In the genomic region with DNA sequence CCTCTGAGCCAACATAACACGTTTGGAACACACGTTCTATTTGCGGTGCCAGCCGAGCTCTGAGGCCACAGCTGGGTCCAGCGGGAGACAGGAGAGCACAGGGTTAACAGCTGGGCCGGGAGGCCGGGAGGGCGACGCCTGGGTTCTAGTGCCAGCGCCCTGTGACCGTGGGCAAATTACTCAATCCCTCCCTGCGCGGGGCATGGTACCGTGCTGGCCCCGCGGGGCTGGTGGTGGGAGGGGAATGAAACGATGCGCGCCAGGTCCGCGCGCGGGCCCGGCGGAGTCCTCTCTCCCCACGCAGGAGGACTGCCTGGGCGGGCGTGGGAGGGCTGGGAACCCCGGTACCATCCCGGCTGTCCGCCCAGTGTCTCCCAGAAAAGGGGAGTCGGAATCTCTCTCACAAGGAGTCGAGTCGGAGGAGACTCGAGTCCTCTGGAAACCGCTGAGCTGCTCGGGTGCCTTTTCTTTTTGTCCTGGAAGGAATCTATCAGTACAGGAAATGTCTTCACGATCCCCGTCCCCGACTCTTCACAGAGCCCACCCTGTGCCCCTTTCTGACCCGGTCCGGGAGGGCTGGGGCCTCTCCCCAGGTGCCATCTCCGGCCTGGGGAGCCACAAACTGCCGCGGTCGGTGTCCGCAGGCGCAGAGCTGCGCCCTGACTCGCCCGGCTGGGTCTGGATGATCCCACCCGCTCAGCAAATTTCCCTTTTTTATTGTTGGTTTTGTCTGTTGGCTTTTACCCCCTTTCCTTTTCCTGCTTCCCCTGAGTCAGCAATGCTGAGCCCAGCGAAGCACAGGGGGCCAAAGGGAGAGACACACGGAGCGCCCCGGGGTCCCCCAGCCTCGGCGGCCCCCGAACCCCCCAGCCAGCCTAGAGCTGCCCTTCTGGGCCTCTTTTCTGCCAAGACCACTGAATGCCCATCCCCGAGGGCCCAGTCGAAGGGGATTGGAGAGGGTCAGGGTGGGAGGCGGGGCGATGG, we compare ENCODE assay signal across 12 cellular contexts. TPM values are rescaled to one million over a fixed set of nuclear protein-coding genes. Genes with fewer than 3 reads are reported as not detected.
DNase-seq lines count a peak whose midpoint lies in the region; ATAC-seq, FAIRE-seq and TF ChIP-seq lines count a peak whose summit lies in the region.
"Had no signal": no experiment of that assay in that cellular context is flagged by ENCODE, and none has a peak within 500 bp of the region (broad histone marks: within the 10 kb centered on the region; RNA-seq: fewer than 3 reads in every experiment).

No MANE protein-coding gene starts in this region.

- peak overlapping the region; percentile 86; the same call in 1 of the 2 replicates for H2BK20ac ChIP-seq in H1 (ENCODE audit: low read length)

- no peaks in the 10 kb centered on the region for H4K20me1 ChIP-seq in H1 (replicated peaks in 1 of 2; ENCODE audit: control insufficient read depth in 1 of 2, insufficient read depth in 2 of 2, low read length in 2 of 2)

- peaks cover 2% of the 10 kb centered on the region; the same call in 1 of the 2 replicates for H3K27me3 ChIP-seq in H7 (ENCODE audit: control insufficient read depth, insufficient read depth, low read length)
- peaks cover 0 to 4% (median 1%) of the 10 kb centered on the region in 4 experiments; a peak in 2 of 7 replicates for H3K27me3 ChIP-seq in H1 (replicated peaks in 1 of 4; ENCODE audit: control insufficient read depth in 3 of 4, extremely low read depth in 1 of 4, insufficient read depth in 3 of 4, low read length in 3 of 4)
- H3K27me3 ChIP-seq in spleen (replicated peaks in 1 of 7): peaks cover 0 to 44% (median 22%) of the 10 kb centered on the region in 7 donors

- peak overlapping the region; percentile 73; the same call in 1 of the 2 replicates for H3K18ac ChIP-seq in H1 (ENCODE audit: extremely low read depth, low read length)

- no peaks in the 10 kb centered on the region for H3K79me1 ChIP-seq in H1 (ENCODE audit: low read depth, low read length)

- ATAC-seq in left lobe of liver (peak; percentile 63), HG02852 (IDR thresholded peaks at IDR 0.05; ENCODE audit: unreplicated experiment) (no peak)

- H3K27ac ChIP-seq in H1 (ENCODE audit: low read depth, low read length) (no peak overlapping the region), spleen (no peak overlapping the region)

- H2BK12ac ChIP-seq in H1 (ENCODE audit: low read depth, low read length): peak overlapping the region; percentile 82; the same call in 1 of the 2 replicates

- H4K8ac ChIP-seq in H1 (ENCODE audit: extremely low read depth, insufficient read depth, low read length): peak overlapping the region; percentile 73

- no peak for TF ChIP-seq EP300 in H1 (IDR thresholded peaks at IDR 0.05; ENCODE audit: borderline replicate concordance in 1 of 2, low read depth in 2 of 2, low read length in 2 of 2)

- H2BK120ac ChIP-seq in H1 (replicated peaks; ENCODE audit: low read depth, low read length): no peak overlapping the region

- no peaks in the 10 kb centered on the region for H3K23me2 ChIP-seq in H1 (ENCODE audit: low read depth, low read length)

- POLR2A ChIA-PET in H1 (lab: Charles Lee; ENCODE audit: partially characterized antibody): interaction anchor here (2.6 to 3.8 kb wide), 2 partner anchors 12 to 29 kb away, joined by 10 to 25 read pairs; no protein-coding TSS in a partner anchor

- H2AK5ac ChIP-seq in H1 (ENCODE audit: low read depth, low read length): no peak overlapping the region

- intact Hi-C loops in spleen (cut with DNase I; ENCODE audit: low total_unique reads): no loop called here

- CTCF ChIA-PET in H1 (lab: Charles Lee; ENCODE audit: partially characterized antibody): interaction anchor here (0.8 to 2.1 kb wide), 6 partner anchors 10 to 80 kb away, joined by 3 to 8 read pairs (median 3); no protein-coding TSS in a partner anchor

- H3K36me3 ChIP-seq in H7 (replicated peaks; ENCODE audit: control insufficient read depth, insufficient read depth, low read length) (no peaks in the 10 kb centered on the region), H1 (ENCODE audit: control insufficient read depth in 2 of 4, insufficient read depth in 4 of 4, low read length in 3 of 4) (no peaks in the 10 kb centered on the region), spleen (no peaks in the 10 kb centered on the region)

- H2AFZ ChIP-seq in H1 (ENCODE audit: low read length): no peak overlapping the region

- H3K9me3 ChIP-seq in H1 (ENCODE audit: insufficient read depth in 2 of 2, low read depth in 1 of 2, low read length in 1 of 2): no peaks in the 10 kb centered on the region
- H3K9me3 ChIP-seq in spleen: no peaks in the 10 kb centered on the region

- H4K91ac ChIP-seq in H1 (replicated peaks; ENCODE audit: insufficient read length, low read length): peak overlapping the region; percentile 70

- H2BK15ac ChIP-seq in H1 (ENCODE audit: low read length): no peak overlapping the region; the same call in 1 of the 2 replicates

- no peak for FAIRE-seq in H1 (lab: Jason Lieb, UNC)

- DNase-seq in H7 (peak; percentile 67), H1 (ENCODE audit: low read depth in 1 of 2, low spot score in 2 of 2) (peak in 1 of 2 experiments; percentile 58), left lobe of liver (ENCODE audit: low spot score) (no peak), spleen (no peak), germinal center (ENCODE audit: low spot score) (no peak), NCI-H1092 (lab: John Stamatoyannopoulos, UW) (no peak)
- no peak for DNase-seq in activated CD4-positive, CD25-positive, alpha-beta regulatory T cell (lab: John Stamatoyannopoulos, UW)
- DNase-seq: DMS79 treated with DMSO at 0.1 percent for 48 hours, Kasumi-1 had no signal

- peak overlapping the region; percentile 19; the same call in 1 of the 2 replicates for H3K4me3 ChIP-seq in H7 (ENCODE audit: insufficient read depth, low read depth, low read length)
- H3K4me3 ChIP-seq in H1 (ENCODE audit: extremely low read depth in 1 of 4, insufficient read depth in 2 of 4, low read depth in 3 of 4, low read length in 4 of 4): peak overlapping the region in 2 of 4 experiments; percentile 3 to 11; a peak in 2 of 8 replicates
- H3K4me3 ChIP-seq in spleen: peak overlapping the region in 6 of 8 donors; percentile 9 to 53 (median 19)

- TF ChIP-seq CTCF in H1 (IDR thresholded peaks at IDR 0.05; ENCODE audit: control extremely low read depth in 1 of 3, insufficient read depth in 1 of 3, low read depth in 1 of 3, low read length in 3 of 3): no peak
- TF ChIP-seq CTCF in spleen (IDR thresholded peaks at IDR 0.05 in 8 of 11, conservative IDR thresholded peaks at IDR 0.05 in 3 of 11): no peak

- TF ChIP-seq POLR2A in H1 (IDR thresholded peaks at IDR 0.05; ENCODE audit: control extremely low read depth in 1 of 2, low read depth in 2 of 2, low read length in 2 of 2): no peak
- no peak for TF ChIP-seq POLR2A in spleen (IDR thresholded peaks at IDR 0.05)

- H3K9ac ChIP-seq in H1 (replicated peaks in 1 of 4; ENCODE audit: extremely low read depth in 1 of 4, low read depth in 3 of 4, low read length in 3 of 4): no peak overlapping the region

- H3K79me2 ChIP-seq in H1 (ENCODE audit: control insufficient read depth in 1 of 2, insufficient read depth in 2 of 2, low read length in 2 of 2): no peaks in the 10 kb centered on the region

- H3K4ac ChIP-seq in H1 (replicated peaks; ENCODE audit: insufficient read length, low read depth, low read length): no peak overlapping the region

- no peak for TF ChIP-seq RAD21 in H1 (IDR thresholded peaks at IDR 0.05 in 1 of 2, conservative IDR thresholded peaks at IDR 0.05 in 1 of 2; ENCODE audit: low read depth in 2 of 2, low read length in 2 of 2)

- H3K4me2 ChIP-seq in H1 (ENCODE audit: insufficient read depth in 1 of 2, low read depth in 2 of 2, low read length in 2 of 2): peak overlapping the region; percentile 6 to 33; a peak in 1 of 4 replicates

- H3K4me1 ChIP-seq in H1 (replicated peaks in 1 of 4; ENCODE audit: control insufficient read depth in 3 of 4, insufficient read depth in 4 of 4, low read length in 3 of 4): peaks cover 3 to 26% (median 20%) of the 10 kb centered on the region in 4 experiments
- H3K4me1 ChIP-seq in spleen: peaks cover 0 to 20% (median 11%) of the 10 kb centered on the region in 6 donors

- H3K14ac ChIP-seq in H1 (ENCODE audit: insufficient read length): no peak overlapping the region

- WGBS in H1 (ENCODE audit: extremely low coverage in 1 of 2, insufficient coverage in 1 of 2, insufficient read length in 1 of 2, insufficient replicate concordance in 2 of 2, low coverage in 1 of 2, low lambda C conversion rate in 2 of 2, missing lambda C conversion rate in 1 of 2), 2 experiments: 82% methylated on average over 44 of the region's 63 CpGs; no CpG with 5 or more reads in 1 of the 2 experiments
- 17 to 38% (median 22%) methylated on average over 29 to 63 of the region's 63 CpGs for WGBS in spleen, 5 donors

- peak overlapping the region; percentile 78; the same call in 1 of the 2 replicates for H2BK5ac ChIP-seq in H1 (ENCODE audit: low read depth, low read length)

- no peak overlapping the region for H3K23ac ChIP-seq in H1 (ENCODE audit: insufficient read length)

- H4K5ac ChIP-seq in H1 (ENCODE audit: insufficient read length, low read depth, low read length): no peak overlapping the region

- no peak overlapping the region for H3K56ac ChIP-seq in H1 (replicated peaks; ENCODE audit: insufficient read length, low read depth, low read length)

TF ChIP-seq in H1, 55 proteins besides CTCF, POLR2A, EP300 and RAD21:
- TF ChIP-seq RBBP5 (IDR thresholded peaks at IDR 0.05; ENCODE audit: borderline replicate concordance, low read depth, low read length): no peak
- no peak for TF ChIP-seq GTF2F1 (IDR thresholded peaks at IDR 0.05; ENCODE audit: borderline replicate concordance, low read depth, low read length)
- no peak for TF ChIP-seq NRF1 (IDR thresholded peaks at IDR 0.05; ENCODE audit: low read depth, low read length)
- peak; percentile 24; the same call in 1 of the 2 replicates for TF ChIP-seq MAFK (IDR thresholded peaks at IDR 0.05; ENCODE audit: low read depth, low read length)
- no peak for TF ChIP-seq CEBPB (IDR thresholded peaks at IDR 0.05; ENCODE audit: low read depth, low read length)
- TF ChIP-seq FOSL1 (IDR thresholded peaks at IDR 0.05; ENCODE audit: insufficient read depth, low read depth, low read length): no peak
- no peak for TF ChIP-seq BRCA1 (IDR thresholded peaks at IDR 0.05; ENCODE audit: low read depth, low read length)

RNA-seq across cellular contexts. Expression of a gene that starts 30.7 kb away (rescaled TPM):
- total RNA-seq in H7 (2014; rRNA removed; shearing (Covaris generic)): not detected in 2 replicates
- not detected in 2 replicates for total RNA-seq in H1 (2021; fragmentation: NEBNext Ultra II Directional; extraction: Animal tissue kit (Norgen Biotek cat#: 25700))
- polyA plus RNA-seq in H1 (2011; rRNA removed) (not detected in 2 replicates), spleen (under 1 TPM; 0.06 to 0.21 (median 0.13) TPM)
- polyA plus RNA-seq in H1 (2011; cell fraction: cytosol; rRNA removed): not detected
- polyA plus RNA-seq in H1 (2011; cell fraction: nucleus; rRNA removed): not detected
- polyA plus RNA-seq in H1 (2012, experiment 1 of 2): not detected in 4 replicates
- polyA plus RNA-seq in H1 (2012, experiment 2 of 2): not detected
- not detected for polyA plus RNA-seq in H1 (2013, experiment 1 of 2)
- not detected for polyA plus RNA-seq in H1 (2013, experiment 2 of 2)
- polyA minus RNA-seq in H1 (2011; rRNA and poly(A)+ RNA removed): not detected in 2 replicates
- polyA minus RNA-seq in H1 (2011; cell fraction: cytosol; rRNA and poly(A)+ RNA removed): not detected
- not detected for polyA minus RNA-seq in H1 (2011; cell fraction: nucleus; rRNA and poly(A)+ RNA removed)
- total RNA-seq in left lobe of liver (not detected), spleen (under 1 TPM in 2 of 7 donors, not detected in 5; 0.12 to 0.44 TPM)
- total RNA-seq: activated CD8-positive, alpha-beta memory T cell treated with anti-CD3 and anti-CD28 coated beads for 36 hours; NCI-H460 had no signal
